ENCODE assay signal across 1 cellular context in the genomic region with DNA sequence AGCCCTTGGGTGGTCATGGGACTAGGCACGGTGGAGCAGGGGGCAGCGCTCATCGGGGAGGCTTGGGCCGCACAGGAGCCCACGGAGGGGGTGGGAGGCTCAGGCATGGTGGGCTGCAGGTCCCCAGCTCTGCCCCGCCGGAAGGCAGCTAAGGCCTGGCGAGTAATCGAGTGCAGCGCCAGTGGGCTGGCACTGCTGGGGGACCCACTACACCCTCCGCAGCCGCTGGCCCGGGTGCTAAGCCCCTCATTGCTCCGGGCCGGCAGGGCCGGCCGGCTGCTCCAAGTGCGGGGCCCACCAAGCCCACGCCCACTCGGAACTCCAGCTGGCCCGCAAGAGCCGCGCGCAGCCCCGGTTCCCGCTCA.
TF ChIP-seq lines count a peak whose summit lies in the region.

No MANE protein-coding gene starts in this region.

TF ChIP-seq in HepG2, 621 proteins besides CTCF, POLR2A, EP300 and RAD21:
- 0 out of 2 replicates have a peak, but pooled peaks have one; percentile 43 for TF ChIP-seq ZBTB38 (CRISPR knock-in tag; IDR thresholded peaks at IDR 0.05)
